ENCODE assay signal across 15 cellular contexts in the genomic region with DNA sequence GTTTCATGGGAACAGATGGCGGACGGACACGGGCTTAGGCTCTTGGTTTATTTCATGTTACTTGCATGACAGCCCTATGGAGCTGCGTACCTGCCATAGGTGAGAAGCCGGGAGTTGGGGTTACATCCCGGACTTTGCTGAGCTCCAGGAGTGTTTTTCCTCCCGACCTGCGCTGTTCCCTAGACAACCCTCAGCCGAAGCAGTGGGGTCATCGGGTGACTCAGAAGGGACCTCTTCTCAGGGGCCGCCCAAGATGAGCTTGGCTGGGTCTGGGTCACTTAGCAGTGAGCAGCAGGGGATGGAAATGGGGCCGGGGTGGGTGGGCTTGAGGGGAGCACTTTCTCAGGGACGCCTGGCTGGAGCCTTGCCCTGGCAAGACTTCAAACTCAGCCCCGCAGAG. TPM values are rescaled to one million over a fixed set of nuclear protein-coding genes. Genes with fewer than 3 reads are reported as not detected.
DNase-seq lines count a peak whose midpoint lies in the region; ATAC-seq and TF ChIP-seq lines count a peak whose summit lies in the region.
"Had no signal": no experiment of that assay in that cellular context is flagged by ENCODE, and none has a peak within 500 bp of the region (broad histone marks: within the 10 kb centered on the region; RNA-seq: fewer than 3 reads in every experiment).

No MANE protein-coding gene starts in this region.

- H3K27me3 Mint-ChIP-seq in WTC11 (ENCODE audit: low read depth) (no peaks in the 10 kb centered on the region), endothelial cell (ENCODE audit: unreplicated experiment) (no peaks in the 10 kb centered on the region)
- H3K27me3 Mint-ChIP-seq: CD4-positive, alpha-beta memory T cell had no signal

- H3K9me3 ChIP-seq in sigmoid colon (no peaks in the 10 kb centered on the region), A673 (ENCODE audit: low read depth, low read length, poor library complexity, severe bottlenecking) (no peaks in the 10 kb centered on the region), BE2C (no peaks in the 10 kb centered on the region)
- H3K9me3 ChIP-seq: BLaER1, HAP-1 had no signal

- CTCF ChIA-PET in WTC11 (lab: Charles Lee) = no interaction called here
- CTCF ChIA-PET in A673 (lab: Charles Lee) = no interaction called here

- BruUV-seq in A673 (replicated peaks; lab: Mats Ljungman, UMichigan) = no TSS peak

- POLR2A ChIA-PET in WTC11 (lab: Charles Lee) (no interaction called here), A673 (lab: Charles Lee; ENCODE audit: low non-redundant PET) (no interaction called here)

- DNase-seq in WTC11 (ENCODE audit: low spot score) (peak; percentile 5), endothelial cell (ENCODE audit: low spot score) (no peak), sigmoid colon (peak; percentile 54), A673 (ENCODE audit: low spot score) (no peak), BE2C (no peak)
- DNase-seq: AML-193; CD4-positive, alpha-beta memory T cell; DMS153; DMS79; GDM1 had no signal

- H3K9me3 Mint-ChIP-seq in WTC11 (no peaks in the 10 kb centered on the region), endothelial cell (ENCODE audit: unreplicated experiment) (no peaks in the 10 kb centered on the region)
- H3K9me3 Mint-ChIP-seq: CD4-positive, alpha-beta memory T cell had no signal

- H3K4me1 Mint-ChIP-seq in WTC11 = peaks cover 59% of the 10 kb centered on the region
- H3K4me1 Mint-ChIP-seq in endothelial cell (ENCODE audit: unreplicated experiment) = no peaks in the 10 kb centered on the region

- no peak overlapping the region for H3K27ac ChIP-seq in sigmoid colon
- no peak overlapping the region for H3K27ac ChIP-seq in A673 (ENCODE audit: low read depth, low read length, poor library complexity, severe bottlenecking)
- H3K27ac ChIP-seq: BLaER1, HL-60 had no signal

- H3K27me3 ChIP-seq in sigmoid colon = no peaks in the 10 kb centered on the region
- H3K27me3 ChIP-seq in A673 (replicated peaks; ENCODE audit: insufficient read depth, low read depth, low read length, poor library complexity) = no peaks in the 10 kb centered on the region
- no peaks in the 10 kb centered on the region for H3K27me3 ChIP-seq in BE2C
- H3K27me3 ChIP-seq: BLaER1 had no signal

- TF ChIP-seq EP300 in sigmoid colon (IDR thresholded peaks at IDR 0.05) = no peak

- ATAC-seq in WTC11 (no peak), HG02885 (IDR thresholded peaks at IDR 0.05; ENCODE audit: poor library complexity, unreplicated experiment) (no peak)

- intact Hi-C loops in sigmoid colon (cut with DNase I) = no loop called here
- intact Hi-C loops in A673 (cut with micrococcal nuclease; ENCODE audit: unreplicated experiment) = no loop called here

- H3K36me3 Mint-ChIP-seq in WTC11 = peaks cover 7% of the 10 kb centered on the region
- H3K36me3 Mint-ChIP-seq in endothelial cell (ENCODE audit: low read depth, unreplicated experiment) = peaks cover 6% of the 10 kb centered on the region

- TF ChIP-seq CTCF in WTC11 (IDR thresholded peaks at IDR 0.05) (no peak), endothelial cell (IDR thresholded peaks at IDR 0.05; ENCODE audit: unreplicated experiment) (no peak), sigmoid colon (IDR thresholded peaks at IDR 0.05) (no peak), A673 (conservative IDR thresholded peaks at IDR 0.05; ENCODE audit: low read depth, low read length) (no peak), BE2C (IDR thresholded peaks at IDR 0.05; ENCODE audit: low read depth, low read length) (no peak)

- 96% methylated on average over 14 of the region's 14 CpGs for WGBS in sigmoid colon, 2 donors

- H3K4me3 ChIP-seq in sigmoid colon (no peak overlapping the region), A673 (ENCODE audit: low read depth, low read length, poor library complexity, severe bottlenecking) (no peak overlapping the region), BE2C (ENCODE audit: low read depth, low read length) (no peak overlapping the region)
- H3K4me3 ChIP-seq: BLaER1, HAP-1 had no signal

- no peak for TF ChIP-seq POLR2A in sigmoid colon (IDR thresholded peaks at IDR 0.05)

- H3K36me3 ChIP-seq in sigmoid colon = peaks cover 0 to 7% (median 0%) of the 10 kb centered on the region in 4 donors
- H3K36me3 ChIP-seq in A673 (ENCODE audit: insufficient read depth, low read length, poor library complexity, severe bottlenecking) = no peaks in the 10 kb centered on the region
- H3K36me3 ChIP-seq in BE2C = no peaks in the 10 kb centered on the region; the same call in 1 of the 2 replicates
- H3K36me3 ChIP-seq: HAP-1 had no signal

- H3K4me3 Mint-ChIP-seq in WTC11 = no peak overlapping the region
- H3K4me3 Mint-ChIP-seq in endothelial cell (ENCODE audit: unreplicated experiment) = no peak overlapping the region
- H3K4me3 Mint-ChIP-seq: CD14-positive monocyte; CD4-positive, alpha-beta memory T cell had no signal

- H3K4me1 ChIP-seq in sigmoid colon = peaks cover 0 to 37% (median 22%) of the 10 kb centered on the region in 4 donors
- no peaks in the 10 kb centered on the region for H3K4me1 ChIP-seq in A673 (ENCODE audit: insufficient read depth, low read length, poor library complexity, severe bottlenecking)
- no peaks in the 10 kb centered on the region; the same call in 1 of the 2 replicates for H3K4me1 ChIP-seq in BE2C

- H3K27ac Mint-ChIP-seq in WTC11 (0 out of 2 replicates have a peak overlapping the region, but pooled peaks have one; percentile 63), endothelial cell (ENCODE audit: unreplicated experiment) (peak overlapping the region; percentile 0)
- H3K27ac Mint-ChIP-seq: CD4-positive, alpha-beta memory T cell had no signal

TF ChIP-seq in WTC11, 78 proteins besides CTCF, POLR2A, EP300 and RAD21 (continues in another document):
- TF ChIP-seq CBFB (CRISPR knock-in tag; IDR thresholded peaks at IDR 0.05; ENCODE audit: low read depth) = no peak
- TF ChIP-seq MXD4 (CRISPR knock-in tag; IDR thresholded peaks at IDR 0.05; ENCODE audit: borderline replicate concordance) = no peak
- TF ChIP-seq, protein P1, sequence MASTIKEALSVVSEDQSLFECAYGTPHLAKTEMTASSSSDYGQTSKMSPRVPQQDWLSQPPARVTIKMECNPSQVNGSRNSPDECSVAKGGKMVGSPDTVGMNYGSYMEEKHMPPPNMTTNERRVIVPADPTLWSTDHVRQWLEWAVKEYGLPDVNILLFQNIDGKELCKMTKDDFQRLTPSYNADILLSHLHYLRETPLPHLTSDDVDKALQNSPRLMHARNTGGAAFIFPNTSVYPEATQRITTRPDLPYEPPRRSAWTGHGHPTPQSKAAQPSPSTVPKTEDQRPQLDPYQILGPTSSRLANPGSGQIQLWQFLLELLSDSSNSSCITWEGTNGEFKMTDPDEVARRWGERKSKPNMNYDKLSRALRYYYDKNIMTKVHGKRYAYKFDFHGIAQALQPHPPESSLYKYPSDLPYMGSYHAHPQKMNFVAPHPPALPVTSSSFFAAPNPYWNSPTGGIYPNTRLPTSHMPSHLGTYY (CRISPR knock-in tag; IDR thresholded peaks at IDR 0.05) = no peak
- no peak for TF ChIP-seq GTF2I (CRISPR knock-in tag; conservative IDR thresholded peaks at IDR 0.05)
- TF ChIP-seq NR2C2 (CRISPR knock-in tag; IDR thresholded peaks at IDR 0.05) = no peak
- no peak for TF ChIP-seq GRHL2 (CRISPR knock-in tag; IDR thresholded peaks at IDR 0.05; ENCODE audit: insufficient replicate concordance, severe bottlenecking)
- TF ChIP-seq, protein P2, sequence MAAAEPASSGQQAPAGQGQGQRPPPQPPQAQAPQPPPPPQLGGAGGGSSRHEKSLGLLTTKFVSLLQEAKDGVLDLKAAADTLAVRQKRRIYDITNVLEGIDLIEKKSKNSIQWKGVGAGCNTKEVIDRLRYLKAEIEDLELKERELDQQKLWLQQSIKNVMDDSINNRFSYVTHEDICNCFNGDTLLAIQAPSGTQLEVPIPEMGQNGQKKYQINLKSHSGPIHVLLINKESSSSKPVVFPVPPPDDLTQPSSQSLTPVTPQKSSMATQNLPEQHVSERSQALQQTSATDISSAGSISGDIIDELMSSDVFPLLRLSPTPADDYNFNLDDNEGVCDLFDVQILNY (CRISPR knock-in tag; IDR thresholded peaks at IDR 0.05) = no peak
- no peak for TF ChIP-seq NFYB (CRISPR knock-in tag; conservative IDR thresholded peaks at IDR 0.05; ENCODE audit: low read depth)
- TF ChIP-seq OVOL2 (CRISPR knock-in tag; IDR thresholded peaks at IDR 0.05; ENCODE audit: borderline replicate concordance) = no peak
- TF ChIP-seq ZNF317 (CRISPR knock-in tag; IDR thresholded peaks at IDR 0.05; ENCODE audit: borderline replicate concordance, low read depth) = no peak
- no peak for TF ChIP-seq PRRX2 (CRISPR knock-in tag; IDR thresholded peaks at IDR 0.05)
- no peak for TF ChIP-seq PREB (CRISPR knock-in tag; IDR thresholded peaks at IDR 0.05; ENCODE audit: borderline replicate concordance)
- TF ChIP-seq ZNF671 (CRISPR knock-in tag; IDR thresholded peaks at IDR 0.05) = no peak
- no peak for TF ChIP-seq ZMAT4 (CRISPR knock-in tag; IDR thresholded peaks at IDR 0.05)
- TF ChIP-seq USF1 (CRISPR knock-in tag; IDR thresholded peaks at IDR 0.05) = no peak
- TF ChIP-seq NR3C1 (CRISPR knock-in tag; conservative IDR thresholded peaks at IDR 0.05; ENCODE audit: low read depth) = no peak

RNA-seq across cellular contexts. Expression of gene CUX1, which starts 11.9 kb away (rescaled TPM):
- total RNA-seq in WTC11 (2021) = 64.3 to 77.1 TPM (median 76.1 TPM) in 3 replicates
- 43.7 TPM for total RNA-seq in endothelial cell (ENCODE audit: unreplicated experiment)
- total RNA-seq in sigmoid colon = 100 to 1,000 TPM in 2 of 4 donors, 10 to 100 TPM in 2; 47.4 to 127 (median 79.0) TPM
- polyA plus RNA-seq in sigmoid colon = 10 to 100 TPM; 46.7 to 49.9 (median 47.2) TPM
- 49.4 and 53.1 TPM in 2 replicates for total RNA-seq in A673 (2021)
- 28.7 TPM for polyA plus RNA-seq in BE2C (2012; ENCODE audit: insufficient read depth, insufficient read length, low read depth)

Comparison
In these comparisons a context has a peak if more than half of its experiments do, and no peak if none do; other contexts are left out.
1. DNase-seq: peak in WTC11 (single experiment) and sigmoid colon (single experiment); none in endothelial cell (single experiment), A673 (single experiment) and BE2C (single experiment).